ENCODE assay signal across 13 cellular contexts in the genomic region with DNA sequence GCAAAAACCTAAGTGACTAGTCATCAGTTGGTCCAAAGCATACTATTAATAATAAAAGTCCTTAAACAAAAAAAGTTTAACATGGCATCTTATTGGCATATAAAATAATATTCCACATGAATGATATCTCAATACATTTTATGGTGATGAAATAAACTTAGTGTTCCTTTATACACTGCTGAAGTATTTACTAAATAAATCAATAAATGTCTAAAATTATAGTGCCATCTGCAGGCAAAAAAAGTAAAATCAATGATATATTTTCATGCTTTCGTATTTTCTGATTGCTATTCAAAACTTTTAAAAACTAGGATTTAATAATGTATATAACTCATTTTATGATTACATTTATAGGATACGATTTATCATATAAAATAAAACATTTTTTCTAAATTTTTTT. TPM values are rescaled to one million over a fixed set of nuclear protein-coding genes. Genes with fewer than 3 reads are reported as not detected.
DNase-seq lines count a peak whose midpoint lies in the region; ATAC-seq, FAIRE-seq and TF ChIP-seq lines count a peak whose summit lies in the region.
"Had no signal": no experiment of that assay in that cellular context is flagged by ENCODE, and none has a peak within 500 bp of the region (broad histone marks: within the 10 kb centered on the region; RNA-seq: fewer than 3 reads in every experiment).

No MANE protein-coding gene starts in this region.

- no peaks in the 10 kb centered on the region for H3K27me3 ChIP-seq in RWPE2 (ENCODE audit: insufficient read depth, poor library complexity, severe bottlenecking)

- peak; percentile 18 for TF ChIP-seq CTCF in AG09319 (IDR thresholded peaks at IDR 0.05; ENCODE audit: low read depth, low read length)
- TF ChIP-seq CTCF in RWPE2 (IDR thresholded peaks at IDR 0.05; ENCODE audit: poor library complexity, severe bottlenecking): peak; percentile 63

- no peaks in the 10 kb centered on the region for H3K9me3 ChIP-seq in RWPE2 (ENCODE audit: severe bottlenecking)
- H3K9me3 ChIP-seq: mucosa of descending colon had no signal

- DNase-seq in AG09319 (ENCODE audit: extremely low read depth, low read depth) (no peak), GM03348 (ENCODE audit: low spot score) (peak; percentile 14), RWPE2 (ENCODE audit: low spot score) (no peak), islet precursor cell (no peak), ureter (ENCODE audit: low spot score) (no peak), iPS-NIHi11 (ENCODE audit: low spot score) (no peak)
- DNase-seq: central memory CD4-positive, alpha-beta T cell; EL; mucosa of descending colon; NCI-H2029; stimulated activated naive CD8-positive, alpha-beta T cell treated with anti-CD3 and anti-CD28 coated beads, Interleukin-15, Interleukin-2, amounts not matched to agents 100 U/mL and 50 U/mL, for 24 hours had no signal

- peaks cover 19% of the 10 kb centered on the region for H3K36me3 ChIP-seq in RWPE2 (ENCODE audit: low read depth)

- H3K27ac ChIP-seq in RWPE2 (ENCODE audit: poor library complexity, severe bottlenecking): no peak overlapping the region

- H3K4me1 ChIP-seq in RWPE2 (ENCODE audit: insufficient read depth, poor library complexity, severe bottlenecking): no peaks in the 10 kb centered on the region

- FAIRE-seq in islet of Langerhans (lab: Jason Lieb, UNC): peak; percentile 99

- ATAC-seq in RWPE2 (ENCODE audit: low read depth) (no peak), HG02970 (IDR thresholded peaks at IDR 0.05; ENCODE audit: low FRiP score, unreplicated experiment) (no peak)
- ATAC-seq: mucosa of descending colon; stimulated activated naive CD8-positive, alpha-beta T cell treated with anti-CD3 and anti-CD28 coated beads, Interleukin-15, Interleukin-2, amounts not matched to agents 100 U/mL and 50 U/mL, for 24 hours had no signal

- no peak overlapping the region for H3K4me3 ChIP-seq in RWPE2 (ENCODE audit: severe bottlenecking)
- H3K4me3 ChIP-seq: mucosa of descending colon had no signal

RNA-seq across cellular contexts. Expression of gene PUS7L, which starts 30.5 kb away (rescaled TPM):
- total RNA-seq in ureter: 26.0 TPM

RNA-seq across cellular contexts. Expression of gene IRAK4, which starts 30.6 kb away (rescaled TPM):
- total RNA-seq in ureter: 24.6 TPM
